Comparison of ENCODE assay signal across 8 cellular contexts in the genomic region with DNA sequence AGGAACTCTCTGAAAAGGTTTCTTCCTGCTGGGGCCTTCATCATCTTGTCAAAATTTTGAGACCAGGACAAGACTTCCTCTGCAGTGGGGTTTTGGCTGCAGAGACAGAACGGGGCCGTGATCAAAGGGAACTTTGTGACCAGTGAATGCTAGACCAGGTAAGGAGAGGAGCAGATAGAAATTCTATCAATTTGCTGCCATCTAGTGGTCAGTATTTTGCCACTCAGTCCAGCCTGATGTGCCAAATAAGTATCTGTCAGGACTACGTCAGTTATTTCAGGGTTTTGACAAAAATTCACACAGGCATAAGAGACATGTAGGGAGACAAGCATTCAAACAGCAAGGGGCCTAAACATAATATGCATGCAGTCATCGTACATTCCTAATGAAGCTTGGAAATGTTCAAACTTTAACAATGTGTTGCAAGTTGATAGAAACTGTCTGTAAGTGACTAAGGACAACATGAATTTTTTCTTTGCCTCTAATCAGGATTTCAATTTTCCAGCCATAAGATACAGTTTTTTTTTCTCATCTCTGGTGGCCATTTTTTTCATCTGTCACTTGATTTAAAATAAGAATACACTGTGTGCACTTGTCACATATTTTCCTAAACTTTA. TPM values are rescaled to one million over a fixed set of nuclear protein-coding genes. Genes with fewer than 3 reads are reported as not detected.
DNase-seq lines count a peak whose midpoint lies in the region; TF ChIP-seq lines count a peak whose summit lies in the region.

No MANE protein-coding gene starts in this region.

- H3K27ac ChIP-seq in Karpas-422 (ENCODE audit: low read length) (no peak overlapping the region), adrenal gland (no peak overlapping the region), left ventricle myocardium inferior (replicated peaks) (no peak overlapping the region)

- H3K79me2 ChIP-seq in Karpas-422 (ENCODE audit: low read length) = no peaks in the 10 kb centered on the region

- H3K36me3 ChIP-seq in Karpas-422 (ENCODE audit: insufficient read depth, low read length) = no peaks in the 10 kb centered on the region
- no peaks in the 10 kb centered on the region for H3K36me3 ChIP-seq in adrenal gland (replicated peaks in 1 of 2)
- no peaks in the 10 kb centered on the region for H3K36me3 ChIP-seq in left ventricle myocardium inferior

- H4K20me1 ChIP-seq in Karpas-422 (ENCODE audit: insufficient read depth, low read depth, low read length) = no peaks in the 10 kb centered on the region

- no peaks in the 10 kb centered on the region for H3K9me2 ChIP-seq in Karpas-422 (replicated peaks; ENCODE audit: insufficient read depth, low read length)

- H3K4me1 ChIP-seq in Karpas-422 (ENCODE audit: low read length) (no peaks in the 10 kb centered on the region), adrenal gland (replicated peaks in 1 of 2) (peaks cover 0 to 5% of the 10 kb centered on the region in 2 donors), left ventricle myocardium inferior (no peaks in the 10 kb centered on the region)

- H3K9me3 ChIP-seq in Karpas-422 (ENCODE audit: low read length) (no peaks in the 10 kb centered on the region), adrenal gland (replicated peaks in 1 of 3) (no peaks in the 10 kb centered on the region), left ventricle myocardium inferior (replicated peaks) (no peaks in the 10 kb centered on the region)

- H3K27me3 ChIP-seq in Karpas-422 (ENCODE audit: low read length) = no peaks in the 10 kb centered on the region
- no peaks in the 10 kb centered on the region for H3K27me3 ChIP-seq in adrenal gland
- no peaks in the 10 kb centered on the region for H3K27me3 ChIP-seq in left ventricle myocardium inferior (ENCODE audit: low read depth)

- no peak overlapping the region for H3K4me3 ChIP-seq in Karpas-422 (ENCODE audit: low read length)
- H3K4me3 ChIP-seq in adrenal gland = no peak overlapping the region
- no peak overlapping the region for H3K4me3 ChIP-seq in left ventricle myocardium inferior
- no peak overlapping the region for H3K4me3 ChIP-seq in retinal pigment epithelial cell (ENCODE audit: low read length)

- H3K9ac ChIP-seq in Karpas-422 (ENCODE audit: low read length) = no peak overlapping the region

- TF ChIP-seq POLR2A in adrenal gland (IDR thresholded peaks at IDR 0.05) = no peak

- DNase-seq in activated gamma-delta T cell treated with Interleukin-2 at 50 U/mL for 16 hours (peak; percentile 26), activated gamma-delta T cell (lab: John Stamatoyannopoulos, UW) (no peak), HCEC 1CT (peak; percentile 36), Karpas-422 (peak; percentile 91), SHP77 treated with DMSO at 0.1 percent for 48 hours (lab: John Stamatoyannopoulos, UW) (peak; percentile 8), adrenal gland (peak in 6 of 7 donors; percentile 19 to 63 (median 36)), left ventricle myocardium inferior (no peak), retinal pigment epithelial cell (ENCODE audit: low read depth) (no peak)

- no peak overlapping the region for H2AFZ ChIP-seq in Karpas-422 (ENCODE audit: low read length)

- intact Hi-C loops in adrenal gland (cut with DNase I) = loop anchor here (5.0 to 10.0 kb wide), 2 partner anchors 67 to 160 kb away; no protein-coding TSS in a partner anchor
- intact Hi-C loops in left ventricle myocardium inferior (cut with micrococcal nuclease) = no loop called here

- WGBS in adrenal gland, 4 donors = 1 to 7% (median 4%) methylated on average over 4 of the region's 4 CpGs

- H3K4me2 ChIP-seq in Karpas-422 (ENCODE audit: low read depth, low read length, poor library complexity, severe bottlenecking) = no peak overlapping the region

- TF ChIP-seq CTCF in adrenal gland (IDR thresholded peaks at IDR 0.05) (peak; percentile 53 to 83 (median 66)), left ventricle myocardium inferior (IDR thresholded peaks at IDR 0.05; ENCODE audit: borderline replicate concordance) (peak; percentile 87), retinal pigment epithelial cell (conservative IDR thresholded peaks at IDR 0.05; ENCODE audit: low read depth, low read length) (peak; percentile 75)

RNA-seq across cellular contexts. Expression of a gene that starts 22.0 kb away (rescaled TPM):
- 17.4 and 23.2 TPM in 2 replicates for total RNA-seq in Karpas-422 (2014; rRNA removed; shearing (Covaris generic); ENCODE audit: low replicate concordance)
- 10 to 100 TPM in 7 of 8 donors, 1 to 10 TPM in 1; 9.8 to 27.3 (median 18.0) TPM for total RNA-seq in adrenal gland
- polyA plus RNA-seq in adrenal gland = 10 to 100 TPM in 1 of 3 donors, 1 to 10 TPM in 2; 9.0 to 33.7 (median 9.5) TPM
- 30.9 TPM for total RNA-seq in left ventricle myocardium inferior

RNA-seq across cellular contexts. Expression of a gene that starts 41.7 kb away (rescaled TPM):
- total RNA-seq in Karpas-422 (2014; rRNA removed; shearing (Covaris generic); ENCODE audit: low replicate concordance) = 10.5 and 15.6 TPM in 2 replicates
- 10 to 100 TPM in 1 of 8 donors, 1 to 10 TPM in 7; 1.9 to 19.2 (median 4.3) TPM for total RNA-seq in adrenal gland
- polyA plus RNA-seq in adrenal gland = 1 to 10 TPM; 1.2 to 5.3 (median 1.4) TPM
- 1.6 TPM for total RNA-seq in left ventricle myocardium inferior

Comparison
In these comparisons a context has a peak if more than half of its experiments do, and no peak if none do; other contexts are left out.
1. DNase-seq: peak in activated gamma-delta T cell treated with Interleukin-2 at 50 U/mL for 16 hours (single experiment), HCEC 1CT (single experiment), Karpas-422 (single experiment), SHP77 treated with DMSO at 0.1 percent for 48 hours (single experiment) and adrenal gland (6 of 7); none in activated gamma-delta T cell (single experiment), left ventricle myocardium inferior (single experiment) and retinal pigment epithelial cell (single experiment).
2. Peak in every context shown above with its lines, with median percentiles within 50 percentile points of each other: CTCF ChIP-seq.